In the genomic region with DNA sequence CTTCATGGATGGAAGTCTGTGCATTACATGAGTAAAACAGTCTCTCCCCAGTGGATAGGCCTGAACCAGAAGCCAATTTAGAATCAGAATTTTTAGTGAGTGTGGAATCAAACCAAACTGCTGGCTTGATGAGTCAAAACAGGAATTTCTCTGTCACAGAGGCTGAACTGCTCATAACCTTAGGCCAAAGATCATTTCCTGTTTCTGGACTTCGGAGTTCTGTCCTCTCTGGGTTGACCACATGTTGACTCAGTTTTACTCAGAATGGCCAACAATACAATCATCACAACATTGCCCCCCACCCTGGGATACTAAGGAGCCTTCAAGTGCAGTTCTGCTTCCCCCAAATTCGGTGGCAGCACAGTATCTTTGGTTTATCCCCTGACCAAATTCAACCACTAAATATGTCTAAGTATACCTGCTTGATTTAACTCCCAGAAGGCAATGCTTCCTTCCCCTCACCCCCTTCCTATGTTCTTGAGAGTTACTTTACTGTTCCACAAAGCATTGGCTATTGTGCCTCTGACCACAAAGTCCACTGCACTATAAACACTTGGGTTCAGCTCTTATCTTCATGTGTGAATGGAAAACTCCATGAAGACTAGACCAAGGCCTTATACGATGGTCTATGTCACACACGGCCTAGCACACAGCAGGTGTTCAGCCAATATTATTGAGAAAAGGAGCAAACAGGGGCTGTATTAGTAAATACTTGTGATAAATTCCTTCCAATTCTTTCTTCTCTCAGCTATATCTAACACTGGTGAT, we compare ENCODE assay signal across 11 cellular contexts.
DNase-seq lines count a peak whose midpoint lies in the region; ATAC-seq and TF ChIP-seq lines count a peak whose summit lies in the region.
"Had no signal": no experiment of that assay in that cellular context is flagged by ENCODE, and none has a peak within 500 bp of the region (broad histone marks: within the 10 kb centered on the region; RNA-seq: fewer than 3 reads in every experiment).

No MANE protein-coding gene starts in this region.

- ATAC-seq in GM21367 (IDR thresholded peaks at IDR 0.05; ENCODE audit: unreplicated experiment) (peak; percentile 83), HG03135 (IDR thresholded peaks at IDR 0.05; ENCODE audit: unreplicated experiment) (peak; percentile 94)

- no peaks in the 10 kb centered on the region for H3K27me3 ChIP-seq in tibial artery

- H3K27ac Mint-ChIP-seq in dendritic cell treated with granulocyte-macrophage colony-stimulating factor and Interleukin-4, amounts not matched to agents 40 ng/mL and 50 ng/mL, for 4 days: peak overlapping the region; percentile 17

- H3K36me3 Mint-ChIP-seq in dendritic cell treated with granulocyte-macrophage colony-stimulating factor and Interleukin-4, amounts not matched to agents 40 ng/mL and 50 ng/mL, for 4 days (ENCODE audit: low read depth): no peaks in the 10 kb centered on the region

- no peaks in the 10 kb centered on the region for H3K9me3 ChIP-seq in tibial artery
- H3K9me3 ChIP-seq: Caco-2 had no signal

- no peak overlapping the region for H3K4me3 ChIP-seq in GM12864 (ENCODE audit: low read depth, low read length)
- no peak overlapping the region for H3K4me3 ChIP-seq in tibial artery
- H3K4me3 ChIP-seq: skin epidermis had no signal

- H3K4me1 Mint-ChIP-seq in dendritic cell treated with granulocyte-macrophage colony-stimulating factor and Interleukin-4, amounts not matched to agents 40 ng/mL and 50 ng/mL, for 4 days (ENCODE audit: low read depth): peaks cover 30% of the 10 kb centered on the region

- TF ChIP-seq CTCF in GM12864 (IDR thresholded peaks at IDR 0.05; ENCODE audit: low read depth, low read length, missing control alignments) (no peak), tibial artery (IDR thresholded peaks at IDR 0.05) (no peak)

- H3K27ac ChIP-seq in tibial artery: no peak overlapping the region
- H3K27ac ChIP-seq: skin epidermis had no signal

- no peaks in the 10 kb centered on the region for H3K27me3 Mint-ChIP-seq in dendritic cell treated with granulocyte-macrophage colony-stimulating factor and Interleukin-4, amounts not matched to agents 40 ng/mL and 50 ng/mL, for 4 days

- DNase-seq in GM12864 (ENCODE audit: low read depth) (peak; percentile 61), NCI-H345 (lab: John Stamatoyannopoulos, UW) (no peak), tibial artery (no peak), HPDE6-E6E7 (ENCODE audit: extremely low spot score) (no peak), iPS-NIHi7 (ENCODE audit: extremely low spot score) (no peak)
- DNase-seq: Caco-2, KG1 had no signal

- H3K36me3 ChIP-seq in tibial artery: no peaks in the 10 kb centered on the region

- no peaks in the 10 kb centered on the region for H3K9me3 Mint-ChIP-seq in dendritic cell treated with granulocyte-macrophage colony-stimulating factor and Interleukin-4, amounts not matched to agents 40 ng/mL and 50 ng/mL, for 4 days

- intact Hi-C loops in dendritic cell treated with granulocyte-macrophage colony-stimulating factor and Interleukin-4, amounts not matched to agents 40 ng/mL and 50 ng/mL, for 4 days (cut with micrococcal nuclease): loop anchor here (10.0 kb wide), 1 partner anchor 208 kb away; a partner anchor contains a TSS
- intact Hi-C loops in tibial artery (cut with DNase I; ENCODE audit: low total_unique reads): no loop called here

- H3K4me1 ChIP-seq in tibial artery: peaks cover 0 to 25% (median 14%) of the 10 kb centered on the region in 4 donors

- no peak overlapping the region for H3K4me3 Mint-ChIP-seq in dendritic cell treated with granulocyte-macrophage colony-stimulating factor and Interleukin-4, amounts not matched to agents 40 ng/mL and 50 ng/mL, for 4 days
